1 cellular context compared by ENCODE assay signal in genomic region chr9:99762470-99762869, GRCh38.
TF ChIP-seq lines count a peak whose summit lies in the region.

No MANE protein-coding gene starts in this region.

TF ChIP-seq in HepG2, 621 proteins besides CTCF, POLR2A, EP300 and RAD21 (continued from another document):
- TF ChIP-seq, protein P1, sequence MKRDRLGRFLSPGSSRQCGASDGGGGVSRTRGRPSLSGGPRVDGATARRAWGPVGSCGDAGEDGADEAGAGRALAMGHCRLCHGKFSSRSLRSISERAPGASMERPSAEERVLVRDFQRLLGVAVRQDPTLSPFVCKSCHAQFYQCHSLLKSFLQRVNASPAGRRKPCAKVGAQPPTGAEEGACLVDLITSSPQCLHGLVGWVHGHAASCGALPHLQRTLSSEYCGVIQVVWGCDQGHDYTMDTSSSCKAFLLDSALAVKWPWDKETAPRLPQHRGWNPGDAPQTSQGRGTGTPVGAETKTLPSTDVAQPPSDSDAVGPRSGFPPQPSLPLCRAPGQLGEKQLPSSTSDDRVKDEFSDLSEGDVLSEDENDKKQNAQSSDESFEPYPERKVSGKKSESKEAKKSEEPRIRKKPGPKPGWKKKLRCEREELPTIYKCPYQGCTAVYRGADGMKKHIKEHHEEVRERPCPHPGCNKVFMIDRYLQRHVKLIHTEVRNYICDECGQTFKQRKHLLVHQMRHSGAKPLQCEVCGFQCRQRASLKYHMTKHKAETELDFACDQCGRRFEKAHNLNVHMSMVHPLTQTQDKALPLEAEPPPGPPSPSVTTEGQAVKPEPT (CRISPR knock-in tag; IDR thresholded peaks at IDR 0.05; ENCODE audit: low read depth), result no peak
- no peak for TF ChIP-seq RFX3 (CRISPR knock-in tag; IDR thresholded peaks at IDR 0.05)
- no peak for TF ChIP-seq FOSL1 (CRISPR knock-in tag; IDR thresholded peaks at IDR 0.05; ENCODE audit: borderline replicate concordance)
- TF ChIP-seq, protein P2, sequence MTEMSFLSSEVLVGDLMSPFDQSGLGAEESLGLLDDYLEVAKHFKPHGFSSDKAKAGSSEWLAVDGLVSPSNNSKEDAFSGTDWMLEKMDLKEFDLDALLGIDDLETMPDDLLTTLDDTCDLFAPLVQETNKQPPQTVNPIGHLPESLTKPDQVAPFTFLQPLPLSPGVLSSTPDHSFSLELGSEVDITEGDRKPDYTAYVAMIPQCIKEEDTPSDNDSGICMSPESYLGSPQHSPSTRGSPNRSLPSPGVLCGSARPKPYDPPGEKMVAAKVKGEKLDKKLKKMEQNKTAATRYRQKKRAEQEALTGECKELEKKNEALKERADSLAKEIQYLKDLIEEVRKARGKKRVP (CRISPR knock-in tag; IDR thresholded peaks at IDR 0.05), result no peak
- TF ChIP-seq FOXP1 (IDR thresholded peaks at IDR 0.05), result no peak
- no peak for TF ChIP-seq FOXP1 (CRISPR knock-in tag; IDR thresholded peaks at IDR 0.05)
- TF ChIP-seq, protein P3, sequence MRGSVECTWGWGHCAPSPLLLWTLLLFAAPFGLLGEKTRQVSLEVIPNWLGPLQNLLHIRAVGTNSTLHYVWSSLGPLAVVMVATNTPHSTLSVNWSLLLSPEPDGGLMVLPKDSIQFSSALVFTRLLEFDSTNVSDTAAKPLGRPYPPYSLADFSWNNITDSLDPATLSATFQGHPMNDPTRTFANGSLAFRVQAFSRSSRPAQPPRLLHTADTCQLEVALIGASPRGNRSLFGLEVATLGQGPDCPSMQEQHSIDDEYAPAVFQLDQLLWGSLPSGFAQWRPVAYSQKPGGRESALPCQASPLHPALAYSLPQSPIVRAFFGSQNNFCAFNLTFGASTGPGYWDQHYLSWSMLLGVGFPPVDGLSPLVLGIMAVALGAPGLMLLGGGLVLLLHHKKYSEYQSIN (CRISPR knock-in tag; IDR thresholded peaks at IDR 0.05; ENCODE audit: borderline replicate concordance), result no peak
- TF ChIP-seq SMC3 (IDR thresholded peaks at IDR 0.05; ENCODE audit: low read length), result no peak
- TF ChIP-seq HNF4A (CRISPR knock-in tag; IDR thresholded peaks at IDR 0.05), result no peak
- TF ChIP-seq ZNF383 (CRISPR knock-in tag; IDR thresholded peaks at IDR 0.05; ENCODE audit: borderline replicate concordance), result no peak
